In genomic region chr6:16698163-16698533, GRCh38 we compare ENCODE assay signal across 12 cellular contexts.
DNase-seq lines count a peak whose midpoint lies in the region; ATAC-seq, FAIRE-seq and TF ChIP-seq lines count a peak whose summit lies in the region.
"Had no signal": no experiment of that assay in that cellular context is flagged by ENCODE, and none has a peak within 500 bp of the region (broad histone marks: within the 10 kb centered on the region; RNA-seq: fewer than 3 reads in every experiment).

No MANE protein-coding gene starts in this region.

- H2AFZ ChIP-seq in HepG2 (ENCODE audit: low read length) (no peak overlapping the region), hepatocyte (no peak overlapping the region)

- peaks cover 14 to 29% (median 16%) of the 10 kb centered on the region in 4 donors for H3K4me1 ChIP-seq in liver (ENCODE audit: control insufficient read depth in 4 of 4, insufficient read depth in 4 of 4, low read length in 3 of 4)
- H3K4me1 ChIP-seq in HepG2 (ENCODE audit: insufficient read depth, low read length), result peaks cover 45% of the 10 kb centered on the region
- H3K4me1 ChIP-seq in right lobe of liver, result peaks cover 0 to 30% (median 12%) of the 10 kb centered on the region in 4 donors
- peaks cover 0 to 13% of the 10 kb centered on the region in 2 donors for H3K4me1 ChIP-seq in uterus
- peaks cover 0 to 45% of the 10 kb centered on the region in 2 donors for H3K4me1 ChIP-seq in right atrium auricular region
- H3K4me1 ChIP-seq in hepatocyte (ENCODE audit: insufficient read depth), result peaks cover 27% of the 10 kb centered on the region

- BruUV-seq in HepG2 (replicated peaks; lab: Mats Ljungman, UMichigan), result no TSS peak

- POLR2A ChIA-PET in HepG2 (lab: Yijun Ruan, JAX), result interaction anchor here (1.6 to 3.6 kb wide), 6 partner anchors 9 to 64 kb away, joined by 3 to 24 read pairs (median 7); partner anchors contain the start of gene ATXN1
- POLR2A ChIA-PET in activated CD4-positive, alpha-beta memory T cell treated with anti-CD3 and anti-CD28 coated beads, Interleukin-2, amount 10 ng/mL, durations not matched to agents 7 days and 5 days (lab: Charles Lee), result interaction anchor here (1.0 to 8.1 kb wide), 22 partner anchors 9 to 375 kb away, joined by 3 to 74 read pairs (median 9); partner anchors contain the start of gene ATXN1

- TF ChIP-seq CTCF in liver (IDR thresholded peaks at IDR 0.05; ENCODE audit: low read depth, low read length, missing input control), result no peak
- TF ChIP-seq CTCF in HepG2 (CRISPR knock-in tag; IDR thresholded peaks at IDR 0.05), result no peak
- no peak for TF ChIP-seq CTCF in right lobe of liver (IDR thresholded peaks at IDR 0.05)
- TF ChIP-seq CTCF in uterus (IDR thresholded peaks at IDR 0.05), result no peak
- no peak for TF ChIP-seq CTCF in right atrium auricular region (IDR thresholded peaks at IDR 0.05)
- TF ChIP-seq CTCF in hepatocyte (IDR thresholded peaks at IDR 0.05; ENCODE audit: poor library complexity), result no peak

- peaks cover 81% of the 10 kb centered on the region for H3K4me1 Mint-ChIP-seq in activated CD4-positive, alpha-beta memory T cell treated with anti-CD3 and anti-CD28 coated beads, Interleukin-2, amount 10 ng/mL, durations not matched to agents 7 days and 5 days

- no peak for FAIRE-seq in HepG2 (lab: Jason Lieb, UNC)

- H3K9me3 ChIP-seq in liver (ENCODE audit: control insufficient read depth in 4 of 4, low read length in 3 of 4), result no peaks in the 10 kb centered on the region
- no peaks in the 10 kb centered on the region for H3K9me3 ChIP-seq in HepG2 (ENCODE audit: low read length)
- no peaks in the 10 kb centered on the region for H3K9me3 ChIP-seq in right lobe of liver
- H3K9me3 ChIP-seq in uterus, result no peaks in the 10 kb centered on the region
- no peaks in the 10 kb centered on the region for H3K9me3 ChIP-seq in right atrium auricular region
- no peaks in the 10 kb centered on the region for H3K9me3 ChIP-seq in hepatocyte (ENCODE audit: low read depth)

- no peak for TF ChIP-seq RAD21 in liver (IDR thresholded peaks at IDR 0.05)
- TF ChIP-seq RAD21 in HepG2 (CRISPR knock-in tag; IDR thresholded peaks at IDR 0.05), result no peak

- H3K9ac ChIP-seq in liver (ENCODE audit: low read depth in 1 of 2, low read length in 2 of 2) (no peak overlapping the region), HepG2 (ENCODE audit: insufficient read depth, low read depth, low read length) (no peak overlapping the region)

- no peaks in the 10 kb centered on the region for H3K9me2 ChIP-seq in hepatocyte (replicated peaks; ENCODE audit: insufficient read depth)

- no peaks in the 10 kb centered on the region for H4K20me1 ChIP-seq in HepG2 (ENCODE audit: insufficient read depth, low read length)
- H4K20me1 ChIP-seq in hepatocyte (ENCODE audit: insufficient read depth, poor library complexity, severe bottlenecking), result no peaks in the 10 kb centered on the region

- TF ChIP-seq EP300 in HepG2 (IDR thresholded peaks at IDR 0.05; ENCODE audit: low read depth in 2 of 2, low read length in 2 of 2) (no peak), HepG2 (CRISPR knock-in tag; IDR thresholded peaks at IDR 0.05; ENCODE audit: borderline replicate concordance) (no peak)

- TF ChIP-seq POLR2A in HepG2 (IDR thresholded peaks at IDR 0.05; ENCODE audit: insufficient read depth in 1 of 2, low read depth in 2 of 2, low read length in 2 of 2) (no peak), right lobe of liver (IDR thresholded peaks at IDR 0.05) (no peak), uterus (IDR thresholded peaks at IDR 0.05) (no peak)

- 65% methylated on average over 1 of the region's 1 CpG for WGBS in liver
- 64% methylated on average over 1 of the region's 1 CpG for WGBS in HepG2 (ENCODE audit: low lambda C conversion rate)
- 47% methylated on average over 1 of the region's 1 CpG for WGBS in right lobe of liver (ENCODE audit: insufficient coverage, low coverage, low lambda C conversion rate, missing lambda C conversion rate)
- WGBS in hepatocyte (ENCODE audit: low lambda C conversion rate, missing lambda C conversion rate), result 66% methylated on average over 1 of the region's 1 CpG

- H3K4me3 Mint-ChIP-seq in activated CD4-positive, alpha-beta memory T cell treated with anti-CD3 and anti-CD28 coated beads, Interleukin-2, amount 10 ng/mL, durations not matched to agents 7 days and 5 days, result peak overlapping the region; percentile 69
- H3K4me3 Mint-ChIP-seq: mesothelial cell of epicardium had no signal

- H3K27ac ChIP-seq in liver (ENCODE audit: low read depth in 1 of 2, low read length in 2 of 2) (peak overlapping the region; percentile 77 to 82), HepG2 (ENCODE audit: extremely low read length, insufficient read depth, low read length) (no peak overlapping the region), right lobe of liver (peak overlapping the region in 2 of 3 donors; percentile 73 to 82), uterus (peak overlapping the region; percentile 84 to 85), right atrium auricular region (no peak overlapping the region), hepatocyte (no peak overlapping the region)

- ATAC-seq in HepG2 (no peak), right lobe of liver (no peak)

- H3K4me3 ChIP-seq in liver (ENCODE audit: low read depth in 1 of 3, low read length in 3 of 3) (no peak overlapping the region), HepG2 (replicated peaks in 1 of 3; ENCODE audit: insufficient read depth in 1 of 3, low read depth in 2 of 3, low read length in 3 of 3) (no peak overlapping the region), right lobe of liver (no peak overlapping the region), uterus (no peak overlapping the region), right atrium auricular region (no peak overlapping the region), hepatocyte (no peak overlapping the region)

- H3K4me2 ChIP-seq in HepG2 (ENCODE audit: low read depth, low read length) (no peak overlapping the region), hepatocyte (no peak overlapping the region)

- CTCF ChIA-PET in HepG2 (lab: Yijun Ruan, JAX; ENCODE audit: low intra/inter-chr PET ratio, low total read pairs), result no interaction called here
- CTCF ChIA-PET in activated CD4-positive, alpha-beta memory T cell treated with anti-CD3 and anti-CD28 coated beads, Interleukin-2, amount 10 ng/mL, durations not matched to agents 7 days and 5 days (lab: Charles Lee), result interaction anchor here (0.7 to 4.4 kb wide), 15 partner anchors 7 to 260 kb away, joined by 3 to 46 read pairs (median 4); partner anchors contain the start of gene ATXN1

- H3K27me3 ChIP-seq in liver (ENCODE audit: control insufficient read depth in 4 of 4, insufficient read depth in 4 of 4, low read length in 3 of 4) (no peaks in the 10 kb centered on the region), HepG2 (ENCODE audit: control insufficient read depth in 1 of 2, insufficient read depth in 2 of 2, low read length in 2 of 2) (no peaks in the 10 kb centered on the region), right lobe of liver (no peaks in the 10 kb centered on the region), uterus (no peaks in the 10 kb centered on the region), right atrium auricular region (no peaks in the 10 kb centered on the region), hepatocyte (no peaks in the 10 kb centered on the region)

- no peaks in the 10 kb centered on the region for H3K36me3 ChIP-seq in liver (ENCODE audit: control insufficient read depth in 4 of 4, insufficient read depth in 3 of 4, low read depth in 1 of 4, low read length in 3 of 4)
- H3K36me3 ChIP-seq in HepG2 (replicated peaks in 1 of 2; ENCODE audit: control insufficient read depth in 1 of 2, insufficient read depth in 2 of 2, low read length in 2 of 2), result 0 out of 5 replicates have a peak, but pooled peaks cover 0 to 3% of the 10 kb centered on the region in 2 experiments
- H3K36me3 ChIP-seq in right lobe of liver, result no peaks in the 10 kb centered on the region
- H3K36me3 ChIP-seq in uterus, result no peaks in the 10 kb centered on the region
- H3K36me3 ChIP-seq in right atrium auricular region, result no peaks in the 10 kb centered on the region
- H3K36me3 ChIP-seq in hepatocyte (replicated peaks; ENCODE audit: insufficient read depth, low read depth), result no peaks in the 10 kb centered on the region

- no peaks in the 10 kb centered on the region for H3K9me3 Mint-ChIP-seq in activated CD4-positive, alpha-beta memory T cell treated with anti-CD3 and anti-CD28 coated beads, Interleukin-2, amount 10 ng/mL, durations not matched to agents 7 days and 5 days
- H3K9me3 Mint-ChIP-seq: mesothelial cell of epicardium had no signal

- no peaks in the 10 kb centered on the region for H3K27me3 Mint-ChIP-seq in activated CD4-positive, alpha-beta memory T cell treated with anti-CD3 and anti-CD28 coated beads, Interleukin-2, amount 10 ng/mL, durations not matched to agents 7 days and 5 days

- intact Hi-C loops in HepG2 (cut with micrococcal nuclease; ENCODE audit: unreplicated experiment), result loop anchor here (2.0 kb wide), 1 partner anchor 31 kb away; no protein-coding TSS in a partner anchor
- intact Hi-C loops in right lobe of liver (cut with DNase I), result no loop called here
- intact Hi-C loops in uterus (cut with DNase I; ENCODE audit: low total_unique reads), result no loop called here

- H3K79me2 ChIP-seq in HepG2 (ENCODE audit: insufficient read depth, low read length) (peaks cover 62% of the 10 kb centered on the region), hepatocyte (peaks cover 65% of the 10 kb centered on the region)

- DNase-seq in HepG2 (ENCODE audit: low spot score) (no peak), right lobe of liver (no peak), uterus (no peak), right atrium auricular region (ENCODE audit: low spot score) (no peak), NCI-H2081 treated with DMSO at 0.1 percent for 48 hours (lab: John Stamatoyannopoulos, UW) (no peak), hepatocyte (ENCODE audit: low spot score) (no peak)
- DNase-seq in activated CD4-positive, alpha-beta memory T cell treated with anti-CD3 and anti-CD28 coated beads, Interleukin-2, amount 10 ng/mL, durations not matched to agents 7 days and 5 days, result no peak
- DNase-seq: activated gamma-delta T cell; MM.1S; stimulated activated naive CD4-positive, alpha-beta T cell treated with Interleukin-2 at 50 U/mL for 16 hours had no signal

- H3K36me3 Mint-ChIP-seq in activated CD4-positive, alpha-beta memory T cell treated with anti-CD3 and anti-CD28 coated beads, Interleukin-2, amount 10 ng/mL, durations not matched to agents 7 days and 5 days (ENCODE audit: low read depth), result peaks cover 35% of the 10 kb centered on the region

- peak overlapping the region; percentile 96 for H3K27ac Mint-ChIP-seq in activated CD4-positive, alpha-beta memory T cell treated with anti-CD3 and anti-CD28 coated beads, Interleukin-2, amount 10 ng/mL, durations not matched to agents 7 days and 5 days

- in situ Hi-C loops in HepG2 (cut with HindIII; ENCODE audit: extremely low pct_ligation_motif_present, low pct_unique_long_range_greater_than_20kb), result no loop called here

TF ChIP-seq in liver, 16 proteins besides CTCF, POLR2A, EP300 and RAD21 (continues in another document):
- no peak for TF ChIP-seq EGR1 (IDR thresholded peaks at IDR 0.05; ENCODE audit: low read depth in 2 of 2)
- no peak for TF ChIP-seq HNF4G (IDR thresholded peaks at IDR 0.05)
- no peak for TF ChIP-seq NR2F2 (IDR thresholded peaks at IDR 0.05)

TF ChIP-seq in HepG2, 621 proteins besides CTCF, POLR2A, EP300 and RAD21:
- no peak for TF ChIP-seq SAFB2 (CRISPR knock-in tag; IDR thresholded peaks at IDR 0.05; ENCODE audit: borderline replicate concordance, low read depth)
- no peak for TF ChIP-seq GATA4 (IDR thresholded peaks at IDR 0.05; ENCODE audit: borderline replicate concordance, low read depth)
- no peak for TF ChIP-seq NR3C1 (CRISPR knock-in tag; IDR thresholded peaks at IDR 0.05)

Comparison
In these comparisons a context has a peak if more than half of its experiments do, and no peak if none do; other contexts are left out.
1. H3K27ac ChIP-seq: peak in liver (2 of 2), right lobe of liver (2 of 3) and uterus (2 of 2); none in HepG2 (single experiment), right atrium auricular region (0 of 2) and hepatocyte (single experiment).